In genomic region chr1:91806777-91807700, GRCh38 we compare ENCODE assay signal across 1 cellular context.
A peak's percentile ranks its signal among the peaks of the same experiment; 100 is the strongest.
TF ChIP-seq lines count a peak whose summit lies in the region.

No MANE protein-coding gene starts in this region.

TF ChIP-seq in HEK293, 187 proteins besides CTCF, POLR2A, EP300 and RAD21 (continued from another document):
- TF ChIP-seq, protein P1, sequence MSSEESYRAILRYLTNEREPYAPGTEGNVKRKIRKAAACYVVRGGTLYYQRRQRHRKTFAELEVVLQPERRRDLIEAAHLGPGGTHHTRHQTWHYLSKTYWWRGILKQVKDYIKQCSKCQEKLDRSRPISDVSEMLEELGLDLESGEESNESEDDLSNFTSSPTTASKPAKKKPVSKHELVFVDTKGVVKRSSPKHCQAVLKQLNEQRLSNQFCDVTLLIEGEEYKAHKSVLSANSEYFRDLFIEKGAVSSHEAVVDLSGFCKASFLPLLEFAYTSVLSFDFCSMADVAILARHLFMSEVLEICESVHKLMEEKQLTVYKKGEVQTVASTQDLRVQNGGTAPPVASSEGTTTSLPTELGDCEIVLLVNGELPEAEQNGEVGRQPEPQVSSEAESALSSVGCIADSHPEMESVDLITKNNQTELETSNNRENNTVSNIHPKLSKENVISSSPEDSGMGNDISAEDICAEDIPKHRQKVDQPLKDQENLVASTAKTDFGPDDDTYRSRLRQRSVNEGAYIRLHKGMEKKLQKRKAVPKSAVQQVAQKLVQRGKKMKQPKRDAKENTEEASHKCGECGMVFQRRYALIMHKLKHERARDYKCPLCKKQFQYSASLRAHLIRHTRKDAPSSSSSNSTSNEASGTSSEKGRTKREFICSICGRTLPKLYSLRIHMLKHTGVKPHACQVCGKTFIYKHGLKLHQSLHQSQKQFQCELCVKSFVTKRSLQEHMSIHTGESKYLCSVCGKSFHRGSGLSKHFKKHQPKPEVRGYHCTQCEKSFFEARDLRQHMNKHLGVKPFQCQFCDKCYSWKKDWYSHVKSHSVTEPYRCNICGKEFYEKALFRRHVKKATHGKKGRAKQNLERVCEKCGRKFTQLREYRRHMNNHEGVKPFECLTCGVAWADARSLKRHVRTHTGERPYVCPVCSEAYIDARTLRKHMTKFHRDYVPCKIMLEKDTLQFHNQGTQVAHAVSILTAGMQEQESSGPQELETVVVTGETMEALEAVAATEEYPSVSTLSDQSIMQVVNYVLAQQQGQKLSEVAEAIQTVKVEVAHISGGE (tag by site-specific recombination; conservative IDR thresholded peaks at IDR 0.05; ENCODE audit: low read depth) = no peak
- TF ChIP-seq ZNF501 (tag by site-specific recombination; IDR thresholded peaks at IDR 0.05) = peak; percentile 30; the same call in 1 of the 2 replicates
- TF ChIP-seq EGR2 (tag by site-specific recombination; IDR thresholded peaks at IDR 0.05; ENCODE audit: low read depth) = no peak
